In the genomic region with DNA sequence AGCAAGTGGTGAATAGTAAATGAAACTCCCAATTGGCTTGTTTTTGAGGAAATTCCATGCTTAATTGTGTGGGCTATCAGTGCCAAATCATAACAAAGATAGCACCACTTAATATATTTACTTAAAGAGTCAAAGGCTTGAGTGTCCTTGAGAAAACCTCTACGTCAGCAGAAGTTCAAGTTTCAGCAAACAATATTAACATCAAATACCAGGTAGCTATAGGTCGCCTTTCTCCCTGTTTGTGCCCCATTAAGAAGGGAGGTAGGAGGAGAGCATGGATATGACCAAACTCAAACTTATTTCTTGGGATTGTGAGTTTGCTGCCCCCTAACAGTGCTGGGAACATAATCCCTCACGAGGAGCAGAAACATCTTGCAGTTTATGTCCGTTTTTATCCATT, we compare ENCODE assay signal across 23 cellular contexts.
"Had no signal": no experiment of that assay in that cellular context is flagged by ENCODE, and none has a peak within 500 bp of the region (broad histone marks: within the 10 kb centered on the region; RNA-seq: fewer than 3 reads in every experiment).

No MANE protein-coding gene starts in this region.

- H3K36me3 ChIP-seq: esophagus squamous epithelium, ovary had no signal

- ATAC-seq: activated CD8-positive, alpha-beta T cell treated with anti-CD3 and anti-CD28 coated beads for 36 hours; activated T-helper 17 cell treated with anti-CD3 and anti-CD28 coated beads, Interleukin-2, amount 50 U/mL, for 72 hours; body of pancreas; left cardiac atrium; natural killer cell; sciatic nerve; stimulated activated effector memory CD8-positive, alpha-beta T cell treated with anti-CD3 and anti-CD28 coated beads, Interleukin-12 subunit alpha, Interleukin-12 subunit beta, amount 100 ng/mL, for 72 hours had no signal

- H3K9me3 ChIP-seq: body of pancreas, esophagus squamous epithelium, ovary, testis had no signal

- H3K27me3 ChIP-seq: body of pancreas, esophagus squamous epithelium, ovary, testis had no signal

- DNase-seq: activated CD4-positive, alpha-beta T cell treated with anti-CD3 and anti-CD28 coated beads for 48 hours; activated CD4-positive, CD25-positive, alpha-beta regulatory T cell; activated CD8-positive, alpha-beta T cell treated with anti-CD3 and anti-CD28 coated beads for 36 hours; activated naive CD4-positive, alpha-beta T cell treated with Interleukin-2 at 50 U/mL for 16 hours; activated naive CD8-positive, alpha-beta T cell treated with anti-CD3 and anti-CD28 coated beads, Interleukin-2, amount 10 ng/mL, durations not matched to agents 7 days and 5 days; activated T-cell treated with anti-CD3 and anti-CD28 coated beads, Interleukin-2, amount 50 U/mL, for 1 hour; amygdala; body of pancreas; dermis blood vessel endothelial cell; effector memory CD4-positive, alpha-beta T cell; esophagus squamous epithelium; left cardiac atrium; natural killer cell; ovary; stimulated activated CD4-positive, alpha-beta T cell treated with anti-CD3 and anti-CD28 coated beads, Interleukin-4, amount 100 ng/mL, for 24 hours; T-helper 9 cell; testis had no signal

- FAIRE-seq: islet of Langerhans had no signal

- H3K4me2 ChIP-seq: smooth muscle cell had no signal

- H3K27ac ChIP-seq: body of pancreas, esophagus squamous epithelium, ovary, testis had no signal

- H3K4me3 ChIP-seq: body of pancreas, esophagus squamous epithelium, lung, ovary, smooth muscle cell, testis had no signal

- H3K4me1 ChIP-seq: esophagus squamous epithelium, testis had no signal
